In the genomic region with DNA sequence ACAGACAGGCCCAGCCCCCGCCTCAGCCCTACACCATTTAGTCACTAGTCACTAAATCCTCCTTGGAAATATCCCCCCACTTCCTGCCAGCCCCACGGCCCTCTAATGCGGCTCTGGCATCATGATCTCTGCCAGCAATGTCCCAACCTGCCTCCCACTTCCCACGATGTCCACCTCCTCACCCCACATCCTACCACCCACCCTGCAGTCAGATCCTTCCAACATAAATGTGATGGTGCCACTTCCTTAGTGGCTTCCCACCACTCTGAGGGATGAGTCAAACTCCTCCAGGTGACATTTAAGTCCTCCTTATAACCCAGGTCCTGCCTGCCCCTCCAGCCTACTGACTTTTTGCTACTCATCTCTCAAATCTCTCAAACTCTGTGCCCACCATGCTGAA, we compare ENCODE assay signal across 17 cellular contexts.
DNase-seq lines count a peak whose midpoint lies in the region; TF ChIP-seq lines count a peak whose summit lies in the region.
"Had no signal": no experiment of that assay in that cellular context is flagged by ENCODE, and none has a peak within 500 bp of the region (broad histone marks: within the 10 kb centered on the region; RNA-seq: fewer than 3 reads in every experiment).

No MANE protein-coding gene starts in this region.

- H4K8ac ChIP-seq in neuronal stem cell (ENCODE audit: low read depth, low read length): no peak overlapping the region

- intact Hi-C loops in Calu3 (cut with micrococcal nuclease; ENCODE audit: unreplicated experiment): no loop called here

- no peak overlapping the region for H2AFZ ChIP-seq in neuronal stem cell (ENCODE audit: low read length)

- CTCF ChIA-PET in Calu3 (lab: Charles Lee): no interaction called here
- CTCF ChIA-PET in HEK293 (lab: Yijun Ruan, JAX): no interaction called here
- CTCF ChIA-PET in GM10248 (lab: Yijun Ruan, JAX): interaction anchor here (0.7 to 2.0 kb wide), 3 partner anchors 14 to 32 kb away, joined by 3 to 15 read pairs (median 3); no protein-coding TSS in a partner anchor

- no peak for DNase-seq in Calu3
- no peak for DNase-seq in neuronal stem cell (ENCODE audit: low spot score)
- DNase-seq in GM10248 (ENCODE audit: extremely low spot score): no peak
- DNase-seq in type B pancreatic cell (ENCODE audit: extremely low spot score, unreplicated experiment): no peak
- no peak for DNase-seq in activated CD8-positive, alpha-beta memory T cell treated with anti-CD3 and anti-CD28 coated beads, Interleukin-2, amount 50 U/mL, for 48 hours
- DNase-seq: ACHN, AML-193, GDM1, MM.1S, NCI-H1092, NCI-H1436 treated with DMSO at 0.1 percent for 48 hours, NCI-H2029, NCI-H526 had no signal

- H3K36me3 ChIP-seq in HEK293 (ENCODE audit: control insufficient read depth in 2 of 2, insufficient read depth in 1 of 2, low read length in 2 of 2): no peaks in the 10 kb centered on the region
- H3K36me3 ChIP-seq in neuronal stem cell (replicated peaks in 1 of 2; ENCODE audit: control insufficient read depth in 2 of 2, insufficient read depth in 2 of 2, low read length in 2 of 2): no peaks in the 10 kb centered on the region
- H3K36me3 ChIP-seq: HAP-1 had no signal

- POLR2A ChIA-PET in HEK293 (lab: Yijun Ruan, JAX) (no interaction called here), GM10248 (lab: Yijun Ruan, JAX) (no interaction called here)

- H3K27me3 ChIP-seq in neuronal stem cell (ENCODE audit: control insufficient read depth in 3 of 3, insufficient read depth in 3 of 3, low read depth in 1 of 3, low read length in 3 of 3): peaks cover 0 to 10% (median 0%) of the 10 kb centered on the region in 3 experiments

- H3K4me1 Mint-ChIP-seq in Calu3 (ENCODE audit: low read depth, unreplicated experiment) (peaks cover 18% of the 10 kb centered on the region), type B pancreatic cell (ENCODE audit: unreplicated experiment) (peaks cover 41% of the 10 kb centered on the region)

- no peak overlapping the region for H3K14ac ChIP-seq in neuronal stem cell (ENCODE audit: low read length)

- no peak overlapping the region for H3K4me2 ChIP-seq in neuronal stem cell (ENCODE audit: insufficient read depth, low read length, poor library complexity, severe bottlenecking)

- H4K91ac ChIP-seq in neuronal stem cell (ENCODE audit: low read depth, low read length, poor library complexity): no peak overlapping the region

- H3K27ac ChIP-seq in HEK293 (ENCODE audit: extremely low read depth, low read depth, low read length) (no peak overlapping the region), cingulate gyrus (ENCODE audit: low read depth, low read length) (peak overlapping the region; percentile 86), neuronal stem cell (replicated peaks; ENCODE audit: low read length) (no peak overlapping the region)

- H2BK12ac ChIP-seq in neuronal stem cell (ENCODE audit: low read length): no peak overlapping the region

- no peaks in the 10 kb centered on the region for H3K9me3 ChIP-seq in HEK293 (ENCODE audit: control insufficient read depth, insufficient read depth, low read depth, low read length)
- H3K9me3 ChIP-seq in neuronal stem cell (replicated peaks in 1 of 2; ENCODE audit: control insufficient read depth in 2 of 2, insufficient read depth in 1 of 2, low read depth in 1 of 2, low read length in 2 of 2): no peaks in the 10 kb centered on the region
- H3K9me3 ChIP-seq: HAP-1 had no signal

- peaks cover 5% of the 10 kb centered on the region for H3K9me3 Mint-ChIP-seq in Calu3 (ENCODE audit: low read depth, unreplicated experiment)
- H3K9me3 Mint-ChIP-seq in type B pancreatic cell: peaks cover 4% of the 10 kb centered on the region

- TF ChIP-seq CTCF in Calu3 (IDR thresholded peaks at IDR 0.05; ENCODE audit: unreplicated experiment) (no peak), HEK293 (tag by site-specific recombination; IDR thresholded peaks at IDR 0.05) (no peak), GM10248 (IDR thresholded peaks at IDR 0.05; ENCODE audit: control extremely low read depth, extremely low read depth, low read depth, missing control alignments) (no peak), type B pancreatic cell (conservative IDR thresholded peaks at IDR 0.05) (no peak)

- H3K79me1 ChIP-seq in neuronal stem cell (ENCODE audit: low read depth, low read length): no peaks in the 10 kb centered on the region

- no TSS peak for BruUV-seq in Calu3 (replicated peaks; lab: Mats Ljungman, UMichigan)

- no peak overlapping the region for H2BK5ac ChIP-seq in neuronal stem cell (ENCODE audit: low read length)

- H3K18ac ChIP-seq in neuronal stem cell (ENCODE audit: low read length): peak overlapping the region; percentile 32

- H3K9ac ChIP-seq in neuronal stem cell (ENCODE audit: low read depth, low read length, poor library complexity): no peak overlapping the region

- no peak overlapping the region for H3K23ac ChIP-seq in neuronal stem cell (ENCODE audit: low read depth, low read length, poor library complexity)

- no CpG with 5 or more reads among the region's 4 CpGs for WGBS in neuronal stem cell (ENCODE audit: extremely low coverage in 2 of 2, insufficient read length in 2 of 2, insufficient replicate concordance in 1 of 2), 2 donors

- H3K4ac ChIP-seq in neuronal stem cell (ENCODE audit: low read length): no peak overlapping the region

- H3K36me3 Mint-ChIP-seq in Calu3 (ENCODE audit: insufficient read depth, unreplicated experiment) (no peaks in the 10 kb centered on the region), type B pancreatic cell (no peaks in the 10 kb centered on the region)

- peaks cover 12% of the 10 kb centered on the region for H3K27me3 Mint-ChIP-seq in Calu3 (ENCODE audit: unreplicated experiment)
- no peaks in the 10 kb centered on the region for H3K27me3 Mint-ChIP-seq in type B pancreatic cell

- H2BK120ac ChIP-seq in neuronal stem cell (ENCODE audit: low read depth, low read length): no peak overlapping the region

- H2AK5ac ChIP-seq in neuronal stem cell (ENCODE audit: low read depth, low read length): no peak overlapping the region

- H3K4me1 ChIP-seq in HEK293 (ENCODE audit: control insufficient read depth, insufficient read depth, low read length): no peaks in the 10 kb centered on the region
- H3K4me1 ChIP-seq in neuronal stem cell (ENCODE audit: control insufficient read depth in 2 of 2, insufficient read depth in 1 of 2, low read depth in 1 of 2, low read length in 2 of 2): peaks cover 0 to 1% of the 10 kb centered on the region in 2 donors
- H3K4me1 ChIP-seq: HAP-1 had no signal

- H3K4me3 Mint-ChIP-seq in Calu3 (ENCODE audit: low read depth, unreplicated experiment) (no peak overlapping the region), type B pancreatic cell (no peak overlapping the region)
- H3K4me3 Mint-ChIP-seq: IgD-negative memory B cell had no signal

- no peak overlapping the region for H3K4me3 ChIP-seq in HEK293 (ENCODE audit: low read depth, low read length)
- no peak overlapping the region for H3K4me3 ChIP-seq in neuronal stem cell (ENCODE audit: low read length in 2 of 2)
- H3K4me3 ChIP-seq: HAP-1 had no signal

- no peak overlapping the region for H2BK15ac ChIP-seq in neuronal stem cell (ENCODE audit: low read length)

- H3K27ac Mint-ChIP-seq in Calu3 (ENCODE audit: unreplicated experiment) (peak overlapping the region; percentile 56), type B pancreatic cell (no peak overlapping the region)
- H3K27ac Mint-ChIP-seq: IgD-negative memory B cell had no signal

TF ChIP-seq in HEK293, 187 proteins besides CTCF, POLR2A, EP300 and RAD21:
- no peak for TF ChIP-seq ZNF580 (tag by site-specific recombination; IDR thresholded peaks at IDR 0.05)
- TF ChIP-seq ZNF776 (tag by site-specific recombination; IDR thresholded peaks at IDR 0.05; ENCODE audit: borderline replicate concordance): no peak
- no peak for TF ChIP-seq ZNF394 (tag by site-specific recombination; IDR thresholded peaks at IDR 0.05; ENCODE audit: borderline replicate concordance)
- TF ChIP-seq ZNF24 (tag by site-specific recombination; IDR thresholded peaks at IDR 0.05): no peak
- no peak for TF ChIP-seq ZNF558 (tag by site-specific recombination; IDR thresholded peaks at IDR 0.05)
- no peak for TF ChIP-seq ZNF837 (tag by site-specific recombination; IDR thresholded peaks at IDR 0.05)
- no peak for TF ChIP-seq KLF16 (tag by site-specific recombination; IDR thresholded peaks at IDR 0.05)
- TF ChIP-seq EGR2 (tag by site-specific recombination; IDR thresholded peaks at IDR 0.05; ENCODE audit: low read depth): peak; percentile 95
- peak; percentile 88 for TF ChIP-seq ZFHX2 (tag by site-specific recombination; conservative IDR thresholded peaks at IDR 0.05)
- no peak for TF ChIP-seq TCF7L2 (IDR thresholded peaks at IDR 0.05; ENCODE audit: borderline replicate concordance, low read depth, low read length)
- no peak for TF ChIP-seq BCL11B (tag by site-specific recombination; IDR thresholded peaks at IDR 0.05; ENCODE audit: low read depth)
